ENCODE assay signal across 1 cellular context in genomic region chr10:1944487-1944886, GRCh38.
TF ChIP-seq lines count a peak whose summit lies in the region.

No MANE protein-coding gene starts in this region.

TF ChIP-seq in IMR-90, 13 proteins besides CTCF, POLR2A, EP300 and RAD21 (continued from another document):
- no peak for TF ChIP-seq CEBPB (IDR thresholded peaks at IDR 0.05; ENCODE audit: low read depth, low read length)
- TF ChIP-seq BHLHE40 (IDR thresholded peaks at IDR 0.05; ENCODE audit: low read depth, low read length), result no peak
- no peak for TF ChIP-seq ELK1 (IDR thresholded peaks at IDR 0.05; ENCODE audit: borderline replicate concordance, low read depth, low read length)
